In genomic region chr7:93622036-93622714, GRCh38 we compare ENCODE assay signal across 10 cellular contexts. TPM values are rescaled to one million over a fixed set of nuclear protein-coding genes. Genes with fewer than 3 reads are reported as not detected.
DNase-seq lines count a peak whose midpoint lies in the region; ATAC-seq, FAIRE-seq and TF ChIP-seq lines count a peak whose summit lies in the region.
"Had no signal": no experiment of that assay in that cellular context is flagged by ENCODE, and none has a peak within 500 bp of the region (broad histone marks: within the 10 kb centered on the region; RNA-seq: fewer than 3 reads in every experiment).

No MANE protein-coding gene starts in this region.

- in situ Hi-C loops in GM12878 (cut with MboI), result no loop called here

- peaks cover 0 to 2% (median 0%) of the 10 kb centered on the region in 7 donors for H3K9me3 Mint-ChIP-seq in CD14-positive monocyte
- no peaks in the 10 kb centered on the region for H3K9me3 Mint-ChIP-seq in activated CD8-positive, alpha-beta memory T cell treated with anti-CD3 and anti-CD28 coated beads, Interleukin-2, amount 10 ng/mL, durations not matched to agents 7 days and 5 days (ENCODE audit: low read depth)

- H3F3A ChIP-seq in neural cell (ENCODE audit: insufficient read depth, low read length, poor library complexity, severe bottlenecking), result no peaks in the 10 kb centered on the region

- SMC1A ChIA-PET in GM12878 (lab: Charles Lee; ENCODE audit: uncharacterized antibody, unreplicated experiment), result interaction anchor here (0.9 to 1.3 kb wide), 5 partner anchors 11 to 773 kb away, joined by 3 to 6 read pairs (median 4); no protein-coding TSS in a partner anchor

- TF ChIP-seq CTCF in GM12878 (IDR thresholded peaks at IDR 0.05 in 2 of 3, conservative IDR thresholded peaks at IDR 0.05 in 1 of 3; ENCODE audit: control insufficient read depth in 2 of 3, extremely low read depth in 1 of 3, insufficient read depth in 1 of 3, low read depth in 3 of 3, low read length in 3 of 3) (peak in 2 of 3 experiments; percentile 22 to 34; a peak in 3 of 6 replicates), neural cell (IDR thresholded peaks at IDR 0.05; ENCODE audit: poor library complexity, severe bottlenecking) (peak; percentile 68), CD14-positive monocyte (IDR thresholded peaks at IDR 0.05) (no peak)

- H3K27ac Mint-ChIP-seq in CD14-positive monocyte, result no peak overlapping the region
- H3K27ac Mint-ChIP-seq in activated CD8-positive, alpha-beta memory T cell treated with anti-CD3 and anti-CD28 coated beads, Interleukin-2, amount 10 ng/mL, durations not matched to agents 7 days and 5 days, result no peak overlapping the region
- H3K27ac Mint-ChIP-seq: activated naive CD8-positive, alpha-beta T cell; CD4-positive, CD25-positive, alpha-beta regulatory T cell had no signal

- RAD21 ChIA-PET in GM12878 (lab: Charles Lee; ENCODE audit: unreplicated experiment), result interaction anchor here (0.8 to 1.6 kb wide), 2 partner anchors 772 to 773 kb away, joined by 3 read pairs; no protein-coding TSS in a partner anchor

- WGBS in GM12878 (ENCODE audit: insufficient coverage, insufficient replicate concordance, low lambda C conversion rate, missing lambda C conversion rate), result 4% methylated on average over 10 of the region's 10 CpGs

- no peaks in the 10 kb centered on the region for H3K9me2 ChIP-seq in neural cell (ENCODE audit: insufficient read depth, low read length)

- TF ChIP-seq RAD21 in GM12878 (IDR thresholded peaks at IDR 0.05; ENCODE audit: insufficient read depth, low read depth, low read length), result peak; percentile 29
- peak; percentile 69 for TF ChIP-seq RAD21 in neural cell (conservative IDR thresholded peaks at IDR 0.05)

- no peak for TF ChIP-seq POLR2A in GM12878 (IDR thresholded peaks at IDR 0.05; ENCODE audit: low read depth, low read length)

- peak; percentile 4 for DNase-seq in NCI-H1436 (lab: John Stamatoyannopoulos, UW)
- no peak for DNase-seq in NCI-H1436 treated with DMSO at 0.1 percent for 48 hours (lab: John Stamatoyannopoulos, UW)
- DNase-seq in NCI-H146 (lab: John Stamatoyannopoulos, UW), result peak; percentile 44
- DNase-seq in GM12878 (ENCODE audit: low read depth, low spot score), result no peak
- no peak for DNase-seq in stimulated activated CD4-positive, alpha-beta T cell treated with anti-CD3 and anti-CD28 coated beads, Interleukin-2, amount 100 ng/mL, for 24 hours
- DNase-seq in CD14-positive monocyte (ENCODE audit: low spot score), result no peak
- no peak for DNase-seq in activated CD8-positive, alpha-beta memory T cell treated with anti-CD3 and anti-CD28 coated beads, Interleukin-2, amount 10 ng/mL, durations not matched to agents 7 days and 5 days
- DNase-seq: CD4-positive, CD25-positive, alpha-beta regulatory T cell had no signal

- H3K4me1 ChIP-seq in GM12878 (ENCODE audit: control insufficient read depth, insufficient read depth, low read length), result no peaks in the 10 kb centered on the region

- H3K9ac ChIP-seq in GM12878 (ENCODE audit: control insufficient read depth, insufficient read depth, low read length), result no peak overlapping the region
- no peak overlapping the region for H3K9ac ChIP-seq in neural cell (ENCODE audit: low read length)

- FAIRE-seq in GM12878 (lab: Jason Lieb, UNC), result no peak

- no peaks in the 10 kb centered on the region for H3K36me3 ChIP-seq in GM12878 (ENCODE audit: control insufficient read depth in 2 of 2, insufficient read depth in 2 of 2, low read length in 1 of 2)
- no peaks in the 10 kb centered on the region for H3K36me3 ChIP-seq in neural cell (ENCODE audit: insufficient read depth, low read length)

- H3K27me3 Mint-ChIP-seq in CD14-positive monocyte (ENCODE audit: low read depth in 3 of 3), result no peaks in the 10 kb centered on the region
- peaks cover 2% of the 10 kb centered on the region for H3K27me3 Mint-ChIP-seq in activated CD8-positive, alpha-beta memory T cell treated with anti-CD3 and anti-CD28 coated beads, Interleukin-2, amount 10 ng/mL, durations not matched to agents 7 days and 5 days
- H3K27me3 Mint-ChIP-seq: CD4-positive, CD25-positive, alpha-beta regulatory T cell had no signal

- ATAC-seq in GM12878, result peak; percentile 68
- ATAC-seq in activated CD8-positive, alpha-beta memory T cell treated with anti-CD3 and anti-CD28 coated beads, Interleukin-2, amount 10 ng/mL, durations not matched to agents 7 days and 5 days, result no peak

- H3K79me2 ChIP-seq in GM12878 (ENCODE audit: control insufficient read depth, insufficient read depth, low read length) (no peaks in the 10 kb centered on the region), neural cell (replicated peaks; ENCODE audit: insufficient read depth, low read length) (no peaks in the 10 kb centered on the region)

- intact Hi-C loops in GM12878 (cut with micrococcal nuclease; ENCODE audit: unreplicated experiment) (loop anchor here (10.0 kb wide), 1 partner anchor 773 kb away; the partner anchor contains the start of gene COL1A2), CD14-positive monocyte (cut with micrococcal nuclease) (no loop called here)

- no peaks in the 10 kb centered on the region for H3K36me3 Mint-ChIP-seq in CD14-positive monocyte
- H3K36me3 Mint-ChIP-seq in activated CD8-positive, alpha-beta memory T cell treated with anti-CD3 and anti-CD28 coated beads, Interleukin-2, amount 10 ng/mL, durations not matched to agents 7 days and 5 days, result no peaks in the 10 kb centered on the region
- H3K36me3 Mint-ChIP-seq: activated naive CD8-positive, alpha-beta T cell; CD4-positive, CD25-positive, alpha-beta regulatory T cell had no signal

- H3K9me3 ChIP-seq in GM12878 (replicated peaks; ENCODE audit: control insufficient read depth, insufficient read depth, low read length) (no peaks in the 10 kb centered on the region), neural cell (ENCODE audit: low read length) (no peaks in the 10 kb centered on the region)

- no peaks in the 10 kb centered on the region for H3K4me1 Mint-ChIP-seq in CD14-positive monocyte
- H3K4me1 Mint-ChIP-seq in activated CD8-positive, alpha-beta memory T cell treated with anti-CD3 and anti-CD28 coated beads, Interleukin-2, amount 10 ng/mL, durations not matched to agents 7 days and 5 days, result no peaks in the 10 kb centered on the region
- H3K4me1 Mint-ChIP-seq: CD4-positive, CD25-positive, alpha-beta regulatory T cell had no signal

- H2AFZ ChIP-seq in GM12878 (ENCODE audit: control insufficient read depth, low read depth, low read length) (no peak overlapping the region), neural cell (ENCODE audit: low read depth, low read length) (no peak overlapping the region)

- H3K4me3 Mint-ChIP-seq in CD14-positive monocyte, result no peak overlapping the region
- H3K4me3 Mint-ChIP-seq in activated CD8-positive, alpha-beta memory T cell treated with anti-CD3 and anti-CD28 coated beads, Interleukin-2, amount 10 ng/mL, durations not matched to agents 7 days and 5 days, result no peak overlapping the region
- H3K4me3 Mint-ChIP-seq: activated naive CD8-positive, alpha-beta T cell; CD4-positive, CD25-positive, alpha-beta regulatory T cell had no signal

- H3K27me3 ChIP-seq in GM12878 (replicated peaks in 1 of 2; ENCODE audit: control insufficient read depth in 2 of 2, insufficient read depth in 2 of 2, low read length in 1 of 2) (no peaks in the 10 kb centered on the region), neural cell (ENCODE audit: insufficient read depth, low read depth, low read length) (no peaks in the 10 kb centered on the region)

- H3K4me3 ChIP-seq in GM12878 (no peak overlapping the region), neural cell (ENCODE audit: low read length) (no peak overlapping the region)

- BruUV-seq in GM12878 (replicated peaks; lab: Mats Ljungman, UMichigan), result no TSS peak

- H3K27ac ChIP-seq in GM12878 (ENCODE audit: control insufficient read depth, insufficient read depth), result no peak overlapping the region
- H3K27ac ChIP-seq in neural cell (ENCODE audit: low read length), result no peak overlapping the region

- no peaks in the 10 kb centered on the region for H4K20me1 ChIP-seq in GM12878 (ENCODE audit: control insufficient read depth, insufficient read depth)
- no peaks in the 10 kb centered on the region for H4K20me1 ChIP-seq in neural cell (ENCODE audit: insufficient read depth)

- H3K4me2 ChIP-seq in GM12878 (ENCODE audit: control insufficient read depth, insufficient read depth), result no peak overlapping the region
- no peak overlapping the region for H3K4me2 ChIP-seq in neural cell (ENCODE audit: low read length)

- TF ChIP-seq EP300 in GM12878 (IDR thresholded peaks at IDR 0.05; ENCODE audit: borderline replicate concordance in 1 of 2, control insufficient read depth in 1 of 2, low read depth in 2 of 2, low read length in 2 of 2), result no peak
- no peak for TF ChIP-seq EP300 in neural cell (conservative IDR thresholded peaks at IDR 0.05; ENCODE audit: poor library complexity, severe bottlenecking)

- POLR2A ChIA-PET in GM12878 (lab: Charles Lee), result no interaction called here

- CTCF ChIA-PET in GM12878 (lab: Yijun Ruan, JAX), result interaction anchor here (1.4 to 2.9 kb wide), 6 partner anchors 10 to 776 kb away, joined by 3 to 10 read pairs (median 5); no protein-coding TSS in a partner anchor
- CTCF ChIA-PET in activated CD8-positive, alpha-beta memory T cell treated with anti-CD3 and anti-CD28 coated beads, Interleukin-2, amount 10 ng/mL, durations not matched to agents 7 days and 5 days (lab: Charles Lee), result no interaction called here

TF ChIP-seq in GM12878, 131 proteins besides CTCF, POLR2A, EP300 and RAD21 (continues in another document):
- no peak for TF ChIP-seq ZNF622 (IDR thresholded peaks at IDR 0.05)

TF ChIP-seq in neural cell, 6 proteins besides CTCF, POLR2A, EP300 and RAD21 (continues in another document):
- TF ChIP-seq MXI1 (conservative IDR thresholded peaks at IDR 0.05; ENCODE audit: poor library complexity, severe bottlenecking), result no peak

RNA-seq across cellular contexts. Expression of gene CALCR, which starts 47.7 kb away (rescaled TPM):
- total RNA-seq in GM12878 (2013; cell fraction: nucleolus; rRNA removed), result not detected in 2 replicates
- total RNA-seq in GM12878 (2014; rRNA removed) (not detected in 2 replicates), GM12878 (2014; rRNA removed; fragmentation: Illumina TruSeq; extraction: Trizol) (not detected in 2 replicates), GM12878 (2021) (not detected in 2 replicates)
- not detected for polyA plus RNA-seq in GM12878 (2011; ENCODE audit: low read depth)
- polyA plus RNA-seq in GM12878 (2011; rRNA removed) (not detected in 2 replicates), GM12878 (2014; fragmentation: Illumina TruSeq; extraction: Trizol) (not detected in 2 replicates), GM12878 (2014; fragmentation: Nextera tagmentation; extraction: Ambion mirVana) (not detected), GM12878 (2014; rRNA removed) (not detected in 2 replicates), GM12878 (2016; fragmentation: Nextera tagmentation; extraction: Ambion mirVana) (not detected), neural cell (3.6 TPM in 2 replicates), CD14-positive monocyte (not detected)
- not detected in 2 replicates for polyA plus RNA-seq in GM12878 (2011; cell fraction: cytosol; rRNA removed)
- polyA plus RNA-seq in GM12878 (2011; cell fraction: nucleus; rRNA removed), result not detected in 2 replicates
- polyA plus RNA-seq in GM12878 (2012), result not detected in 2 replicates
- polyA minus RNA-seq in GM12878 (2011; rRNA and poly(A)+ RNA removed), result not detected in 2 replicates
- not detected in 2 replicates for polyA minus RNA-seq in GM12878 (2011; cell fraction: cytosol; rRNA and poly(A)+ RNA removed)
- not detected in 2 replicates for polyA minus RNA-seq in GM12878 (2011; cell fraction: nucleus; rRNA and poly(A)+ RNA removed)
- 5.1 and 6.6 TPM in 2 replicates for polyA minus RNA-seq in neural cell
- total RNA-seq in activated CD8-positive, alpha-beta memory T cell treated with anti-CD3 and anti-CD28 coated beads, Interleukin-2, amount 10 ng/mL, durations not matched to agents 7 days and 5 days, result not detected
- total RNA-seq: CD4-positive, CD25-positive, alpha-beta regulatory T cell had no signal
- polyA plus RNA-seq: CD4-positive, CD25-positive, alpha-beta regulatory T cell had no signal

Comparison
In these comparisons a context has a peak if more than half of its experiments do, and no peak if none do; other contexts are left out.
1. DNase-seq: peak in NCI-H1436 (single experiment) and NCI-H146 (single experiment); none in NCI-H1436 treated with DMSO at 0.1 percent for 48 hours (single experiment), GM12878 (single experiment), stimulated activated CD4-positive, alpha-beta T cell treated with anti-CD3 and anti-CD28 coated beads, Interleukin-2, amount 100 ng/mL, for 24 hours (0 of 2), CD14-positive monocyte (single experiment) and activated CD8-positive, alpha-beta memory T cell treated with anti-CD3 and anti-CD28 coated beads, Interleukin-2, amount 10 ng/mL, durations not matched to agents 7 days and 5 days (single experiment).